In genomic region chr12:120760349-120761245, GRCh38 we compare ENCODE assay signal across 10 cellular contexts. TPM values are rescaled to one million over a fixed set of nuclear protein-coding genes. Genes with fewer than 3 reads are reported as not detected.
A peak's percentile ranks its signal among the peaks of the same experiment; 100 is the strongest.
DNase-seq lines count a peak whose midpoint lies in the region; ATAC-seq and TF ChIP-seq lines count a peak whose summit lies in the region.
"Had no signal": no experiment of that assay in that cellular context is flagged by ENCODE, and none has a peak within 500 bp of the region (broad histone marks: within the 10 kb centered on the region; RNA-seq: fewer than 3 reads in every experiment).

No MANE protein-coding gene starts in this region.

- H3K4me3 Mint-ChIP-seq in activated CD4-positive, alpha-beta memory T cell treated with anti-CD3 and anti-CD28 coated beads, Interleukin-2, amount 10 ng/mL, durations not matched to agents 7 days and 5 days = no peak overlapping the region

- no peaks in the 10 kb centered on the region for H3K27me3 ChIP-seq in gastrocnemius medialis

- peak overlapping the region; percentile 66 for H3K27ac Mint-ChIP-seq in activated CD4-positive, alpha-beta memory T cell treated with anti-CD3 and anti-CD28 coated beads, Interleukin-2, amount 10 ng/mL, durations not matched to agents 7 days and 5 days

- H3K36me3 Mint-ChIP-seq in activated CD4-positive, alpha-beta memory T cell treated with anti-CD3 and anti-CD28 coated beads, Interleukin-2, amount 10 ng/mL, durations not matched to agents 7 days and 5 days (ENCODE audit: low read depth) = peaks cover 21% of the 10 kb centered on the region

- DNase-seq in activated CD4-positive, alpha-beta T cell treated with anti-CD3 and anti-CD28 coated beads for 48 hours = peak; percentile 34
- DNase-seq in activated CD4-positive, alpha-beta T cell treated with anti-CD3 and anti-CD28 coated beads, Interleukin-2, amount 50 U/mL, for 4 hours = no peak
- peak; percentile 52 for DNase-seq in activated CD4-positive, alpha-beta memory T cell treated with anti-CD3 and anti-CD28 coated beads, Interleukin-2, amount 10 ng/mL, durations not matched to agents 7 days and 5 days
- DNase-seq in cardiac septum (ENCODE audit: low spot score) (peak; percentile 47), gastrocnemius medialis (peak; percentile 45 to 77), DMS53 treated with DMSO at 0.1 percent for 48 hours (lab: John Stamatoyannopoulos, UW; ENCODE audit: unreplicated experiment) (no peak)
- DNase-seq: effector CD8-positive, alpha-beta T cell had no signal

- intact Hi-C loops in cardiac septum (cut with DNase I) = no loop called here
- intact Hi-C loops in gastrocnemius medialis (cut with DNase I; ENCODE audit: low total_unique reads) = loop anchor here (1.0 to 5.0 kb wide), 4 partner anchors 35 to 1332 kb away; partner anchors contain the start of genes ACADS, MLEC and SPPL3

- peak overlapping the region; percentile 12 to 35 (median 22) for H3K4me3 ChIP-seq in gastrocnemius medialis

- ATAC-seq in gastrocnemius medialis = peak; percentile 51 to 70
- ATAC-seq in GM21526 (IDR thresholded peaks at IDR 0.05; ENCODE audit: low FRiP score, unreplicated experiment) = no peak
- ATAC-seq in GM19328 (IDR thresholded peaks at IDR 0.05; ENCODE audit: unreplicated experiment) = no peak
- ATAC-seq: SK-N-SH treated with all-trans-retinoic acid at 6 μM for 48 hours had no signal

- no peaks in the 10 kb centered on the region for H3K27me3 Mint-ChIP-seq in activated CD4-positive, alpha-beta memory T cell treated with anti-CD3 and anti-CD28 coated beads, Interleukin-2, amount 10 ng/mL, durations not matched to agents 7 days and 5 days

- POLR2A ChIA-PET in activated CD4-positive, alpha-beta memory T cell treated with anti-CD3 and anti-CD28 coated beads, Interleukin-2, amount 10 ng/mL, durations not matched to agents 7 days and 5 days (lab: Charles Lee) = no interaction called here

- H3K4me1 Mint-ChIP-seq in activated CD4-positive, alpha-beta memory T cell treated with anti-CD3 and anti-CD28 coated beads, Interleukin-2, amount 10 ng/mL, durations not matched to agents 7 days and 5 days = peaks cover 18% of the 10 kb centered on the region

- H3K4me1 ChIP-seq in gastrocnemius medialis = peaks cover 44 to 49% of the 10 kb centered on the region in 2 donors

- no peaks in the 10 kb centered on the region for H3K9me3 Mint-ChIP-seq in activated CD4-positive, alpha-beta memory T cell treated with anti-CD3 and anti-CD28 coated beads, Interleukin-2, amount 10 ng/mL, durations not matched to agents 7 days and 5 days

- CTCF ChIA-PET in activated CD4-positive, alpha-beta memory T cell treated with anti-CD3 and anti-CD28 coated beads, Interleukin-2, amount 10 ng/mL, durations not matched to agents 7 days and 5 days (lab: Charles Lee) = interaction anchor here (1.3 kb wide), 1 partner anchor 211 kb away, joined by 5 read pairs; no protein-coding TSS in a partner anchor

- H3K9me3 ChIP-seq in gastrocnemius medialis = no peaks in the 10 kb centered on the region

- H3K27ac ChIP-seq in gastrocnemius medialis = peak overlapping the region; percentile 93 to 98 (median 94)

- no peak for TF ChIP-seq CTCF in gastrocnemius medialis (IDR thresholded peaks at IDR 0.05 in 4 of 5, conservative IDR thresholded peaks at IDR 0.05 in 1 of 5)

- peaks cover 0 to 15% of the 10 kb centered on the region in 2 donors for H3K36me3 ChIP-seq in gastrocnemius medialis

- in situ Hi-C loops in gastrocnemius medialis (cut with MboI; ENCODE audit: low sequenced_read_pairs in 4 of 4) = no loop called here

- TF ChIP-seq POLR2A in gastrocnemius medialis (IDR thresholded peaks at IDR 0.05) = no peak

RNA-seq across cellular contexts. Expression of gene ACADS, which starts 35.0 kb away (rescaled TPM):
- 10 to 100 TPM; 13.7 to 14.9 TPM for total RNA-seq in activated CD4-positive, alpha-beta memory T cell treated with anti-CD3 and anti-CD28 coated beads, Interleukin-2, amount 10 ng/mL, durations not matched to agents 7 days and 5 days
- total RNA-seq in cardiac septum (58.4 TPM), gastrocnemius medialis (100 to 1,000 TPM; 166 to 224 (median 200) TPM)

RNA-seq across cellular contexts. Expression of gene UNC119B, which starts 50.3 kb away (rescaled TPM):
- 10 to 100 TPM; 22.4 to 23.6 TPM for total RNA-seq in activated CD4-positive, alpha-beta memory T cell treated with anti-CD3 and anti-CD28 coated beads, Interleukin-2, amount 10 ng/mL, durations not matched to agents 7 days and 5 days
- total RNA-seq in cardiac septum = 10.9 TPM
- total RNA-seq in gastrocnemius medialis = 1 to 10 TPM; 4.7 to 8.7 (median 7.8) TPM

Comparison
In these comparisons a context has a peak if more than half of its experiments do, and no peak if none do; other contexts are left out.
1. DNase-seq: peak in activated CD4-positive, alpha-beta T cell treated with anti-CD3 and anti-CD28 coated beads for 48 hours (single experiment), activated CD4-positive, alpha-beta memory T cell treated with anti-CD3 and anti-CD28 coated beads, Interleukin-2, amount 10 ng/mL, durations not matched to agents 7 days and 5 days (single experiment), cardiac septum (single experiment) and gastrocnemius medialis (2 of 2); none in activated CD4-positive, alpha-beta T cell treated with anti-CD3 and anti-CD28 coated beads, Interleukin-2, amount 50 U/mL, for 4 hours (0 of 2) and DMS53 treated with DMSO at 0.1 percent for 48 hours (single experiment).
2. ATAC-seq: peak in gastrocnemius medialis (2 of 2); none in GM21526 (single experiment) and GM19328 (single experiment).